8 cellular contexts compared by ENCODE assay signal in genomic region chr12:80269953-80270552, GRCh38.
DNase-seq lines count a peak whose midpoint lies in the region; ATAC-seq and TF ChIP-seq lines count a peak whose summit lies in the region.

No MANE protein-coding gene starts in this region.

- H3K36me3 ChIP-seq in thoracic aorta = no peaks in the 10 kb centered on the region

- TF ChIP-seq CTCF in thoracic aorta (IDR thresholded peaks at IDR 0.05) = peak; percentile 64

- no peak overlapping the region for H3K27ac ChIP-seq in thoracic aorta

- DNase-seq in DMS53 treated with DMSO at 0.1 percent for 48 hours (lab: John Stamatoyannopoulos, UW; ENCODE audit: unreplicated experiment) (peak; percentile 44), H4 (ENCODE audit: low spot score) (peak; percentile 27), NCI-H146 (lab: John Stamatoyannopoulos, UW) (peak; percentile 43), amniotic epithelial cell (ENCODE audit: low read depth) (peak; percentile 47), iPS DF 4.7 (ENCODE audit: extremely low read depth, low spot score) (peak; percentile 51), thoracic aorta (ENCODE audit: low spot score) (no peak)
- DNase-seq in stimulated activated CD4-positive, alpha-beta T cell treated with anti-CD3 and anti-CD28 coated beads, Interleukin-4, amount 100 ng/mL, for 1 hour = no peak
- DNase-seq in stimulated activated CD4-positive, alpha-beta T cell treated with anti-CD3 and anti-CD28 coated beads, Interleukin-15, amount 100 ng/mL, for 24 hours = no peak

- peaks cover 5 to 11% of the 10 kb centered on the region in 2 donors for H3K4me1 ChIP-seq in thoracic aorta (ENCODE audit: control insufficient read depth in 1 of 2, low read depth in 2 of 2)

- peak overlapping the region; percentile 40 for H3K4me3 ChIP-seq in thoracic aorta

- H3K9me3 ChIP-seq in thoracic aorta = no peaks in the 10 kb centered on the region

- H3K27me3 ChIP-seq in thoracic aorta (replicated peaks; ENCODE audit: insufficient read depth) = no peaks in the 10 kb centered on the region

- ATAC-seq in thoracic aorta (ENCODE audit: insufficient number of reproducible peaks, low FRiP score, low read depth) = no peak

Comparison
In these comparisons a context has a peak if more than half of its experiments do, and no peak if none do; other contexts are left out.
1. DNase-seq: peak in DMS53 treated with DMSO at 0.1 percent for 48 hours (single experiment), H4 (single experiment), NCI-H146 (single experiment), amniotic epithelial cell (single experiment) and iPS DF 4.7 (single experiment); none in thoracic aorta (single experiment), stimulated activated CD4-positive, alpha-beta T cell treated with anti-CD3 and anti-CD28 coated beads, Interleukin-4, amount 100 ng/mL, for 1 hour (single experiment) and stimulated activated CD4-positive, alpha-beta T cell treated with anti-CD3 and anti-CD28 coated beads, Interleukin-15, amount 100 ng/mL, for 24 hours (single experiment).